ENCODE assay signal across 8 cellular contexts in genomic region chrX:19739683-19740082, GRCh38.
DNase-seq lines count a peak whose midpoint lies in the region; ATAC-seq, FAIRE-seq and TF ChIP-seq lines count a peak whose summit lies in the region.

No MANE protein-coding gene starts in this region.

- no peaks in the 10 kb centered on the region for H3K27me3 ChIP-seq in bronchial epithelial cell (ENCODE audit: control insufficient read depth, insufficient read depth, low read length)

- peak; percentile 57 for ATAC-seq in stimulated activated effector memory CD8-positive, alpha-beta T cell treated with anti-CD3 and anti-CD28 coated beads, Interleukin-12 subunit alpha, Interleukin-12 subunit beta, amount 100 ng/mL, for 72 hours
- no peak for ATAC-seq in HG03565 (IDR thresholded peaks at IDR 0.05; ENCODE audit: unreplicated experiment)

- H3K4me3 Mint-ChIP-seq in stimulated activated effector memory CD8-positive, alpha-beta T cell treated with anti-CD3 and anti-CD28 coated beads, Interleukin-12 subunit alpha, Interleukin-12 subunit beta, amount 100 ng/mL, for 72 hours = no peak overlapping the region

- no peaks in the 10 kb centered on the region for H3K36me3 ChIP-seq in bronchial epithelial cell (ENCODE audit: control insufficient read depth, insufficient read depth, low read length)

- no peak overlapping the region for H3K4me3 ChIP-seq in bronchial epithelial cell (ENCODE audit: low read depth, low read length)

- H3K9me3 Mint-ChIP-seq in stimulated activated effector memory CD8-positive, alpha-beta T cell treated with anti-CD3 and anti-CD28 coated beads, Interleukin-12 subunit alpha, Interleukin-12 subunit beta, amount 100 ng/mL, for 72 hours = no peaks in the 10 kb centered on the region

- peak; percentile 54; the same call in 1 of the 2 replicates for TF ChIP-seq CTCF in LNCAP (IDR thresholded peaks at IDR 0.05)
- TF ChIP-seq CTCF in bronchial epithelial cell (IDR thresholded peaks at IDR 0.05; ENCODE audit: insufficient read depth, low read length, severe bottlenecking) = peak; percentile 63

- peaks cover 68% of the 10 kb centered on the region for H3K4me1 Mint-ChIP-seq in stimulated activated effector memory CD8-positive, alpha-beta T cell treated with anti-CD3 and anti-CD28 coated beads, Interleukin-12 subunit alpha, Interleukin-12 subunit beta, amount 100 ng/mL, for 72 hours

- H3K36me3 Mint-ChIP-seq in stimulated activated effector memory CD8-positive, alpha-beta T cell treated with anti-CD3 and anti-CD28 coated beads, Interleukin-12 subunit alpha, Interleukin-12 subunit beta, amount 100 ng/mL, for 72 hours = peaks cover 58% of the 10 kb centered on the region

- DNase-seq in NCI-H2081 (lab: John Stamatoyannopoulos, UW) (peak; percentile 24 to 55), NCI-H2081 treated with DMSO at 0.1 percent for 48 hours (lab: John Stamatoyannopoulos, UW) (no peak), T1000 (lab: John Stamatoyannopoulos, UW) (peak; percentile 55), bronchial epithelial cell (ENCODE audit: low read depth) (peak; percentile 57), left kidney (ENCODE audit: low read depth, low spot score) (peak; percentile 72)
- no peak for DNase-seq in stimulated activated effector memory CD8-positive, alpha-beta T cell treated with anti-CD3 and anti-CD28 coated beads, Interleukin-12 subunit alpha, Interleukin-12 subunit beta, amount 100 ng/mL, for 72 hours (ENCODE audit: low spot score in 2 of 2)

- peak overlapping the region; percentile 64 for H3K27ac Mint-ChIP-seq in stimulated activated effector memory CD8-positive, alpha-beta T cell treated with anti-CD3 and anti-CD28 coated beads, Interleukin-12 subunit alpha, Interleukin-12 subunit beta, amount 100 ng/mL, for 72 hours

- no peak for FAIRE-seq in bronchial epithelial cell (lab: Jason Lieb, UNC)

Comparison
In these comparisons a context has a peak if more than half of its experiments do, and no peak if none do; other contexts are left out.
1. DNase-seq: peak in NCI-H2081 (2 of 2), T1000 (single experiment), bronchial epithelial cell (single experiment) and left kidney (single experiment); none in NCI-H2081 treated with DMSO at 0.1 percent for 48 hours (single experiment) and stimulated activated effector memory CD8-positive, alpha-beta T cell treated with anti-CD3 and anti-CD28 coated beads, Interleukin-12 subunit alpha, Interleukin-12 subunit beta, amount 100 ng/mL, for 72 hours (0 of 2).